ENCODE assay signal across 11 cellular contexts in the genomic region with DNA sequence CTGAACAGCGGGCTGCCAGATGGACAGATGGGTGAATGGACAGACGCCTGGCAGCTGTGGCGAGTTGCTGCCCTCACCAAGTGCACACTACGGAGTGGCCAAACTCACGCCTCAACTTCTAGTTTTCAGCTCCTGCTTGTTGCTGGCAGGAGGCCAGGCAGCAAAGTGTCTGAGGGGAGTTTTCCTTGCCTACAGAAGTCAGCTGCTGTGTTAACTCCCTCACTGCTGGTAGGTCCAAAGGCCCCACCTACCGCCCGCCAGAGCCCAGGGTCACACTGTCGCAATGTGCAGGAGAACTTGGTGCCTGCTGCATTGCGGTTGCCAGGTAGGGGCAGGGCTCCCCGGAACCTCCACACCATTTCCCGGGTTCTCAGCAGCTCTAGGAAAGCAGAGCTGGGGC. TPM values are rescaled to one million over a fixed set of nuclear protein-coding genes. Genes with fewer than 3 reads are reported as not detected.
"Had no signal": no experiment of that assay in that cellular context is flagged by ENCODE, and none has a peak within 500 bp of the region (broad histone marks: within the 10 kb centered on the region; RNA-seq: fewer than 3 reads in every experiment).

No MANE protein-coding gene starts in this region.

RNA-seq across cellular contexts. Expression of gene GGTLC1, which starts 7.6 kb away (rescaled TPM):
- total RNA-seq: activated CD4-positive, alpha-beta memory T cell treated with anti-CD3 and anti-CD28 coated beads, Interleukin-2, amount 10 ng/mL, durations not matched to agents 7 days and 5 days; activated naive CD8-positive, alpha-beta T cell treated with anti-CD3 and anti-CD28 coated beads, Interleukin-2, amount 10 ng/mL, durations not matched to agents 7 days and 5 days; activated T-helper 17 cell treated with anti-CD3 and anti-CD28 coated beads, Interleukin-2, amount 50 U/mL, for 72 hours; epithelial cell of proximal tubule; fibroblast of lung; gastrocnemius medialis; heart left ventricle; mammary epithelial cell; neural crest cell; omental fat pad; psoas muscle had no signal
- polyA plus RNA-seq: fibroblast of lung, heart left ventricle, mammary epithelial cell, psoas muscle had no signal
